Comparison of ENCODE assay signal across 8 cellular contexts in genomic region chr5:154857534-154858250, GRCh38. TPM values are rescaled to one million over a fixed set of nuclear protein-coding genes. Genes with fewer than 3 reads are reported as not detected.
DNase-seq lines count a peak whose midpoint lies in the region; ATAC-seq and TF ChIP-seq lines count a peak whose summit lies in the region.

No MANE protein-coding gene starts in this region.

- in situ Hi-C loops in GM13977 (cut with MboI; ENCODE audit: low pct_unique_long_range_greater_than_20kb, low sequenced_read_pairs, unreplicated experiment), result no loop called here

- H3K4me3 ChIP-seq in right cardiac atrium (ENCODE audit: low read length) (peak overlapping the region; percentile 88), vagina (peak overlapping the region; percentile 79 to 86)

- H3K27me3 ChIP-seq in right cardiac atrium (ENCODE audit: control insufficient read depth, insufficient read depth) (no peaks in the 10 kb centered on the region), vagina (no peaks in the 10 kb centered on the region)

- H3K36me3 ChIP-seq in vagina, result no peaks in the 10 kb centered on the region

- peak; percentile 61 for ATAC-seq in HG02852 (IDR thresholded peaks at IDR 0.05; ENCODE audit: unreplicated experiment)
- peak; percentile 90 to 91 for ATAC-seq in right cardiac atrium

- H3K27ac ChIP-seq in right cardiac atrium (ENCODE audit: low read length) (peak overlapping the region; percentile 97), vagina (peak overlapping the region; percentile 98)

- peak in 1 of 2 donors; percentile 59 for TF ChIP-seq POLR2A in vagina (IDR thresholded peaks at IDR 0.05)

- H3K9me3 ChIP-seq in right cardiac atrium (ENCODE audit: control insufficient read depth, low read length) (no peaks in the 10 kb centered on the region), vagina (no peaks in the 10 kb centered on the region)

- intact Hi-C loops in right cardiac atrium (cut with DNase I) (loop anchor here in 1 of 4 donors (5.0 kb wide), 1 partner anchor 100 kb away; the partner anchor contains the start of gene LARP1), vagina (cut with DNase I) (loop anchor here (2.0 kb wide), 1 partner anchor 103 kb away; the partner anchor contains the start of gene LARP1)

- peaks cover 4% of the 10 kb centered on the region for H3K4me1 ChIP-seq in right cardiac atrium (ENCODE audit: control insufficient read depth, insufficient read depth, low read length)
- H3K4me1 ChIP-seq in vagina, result peaks cover 45% of the 10 kb centered on the region

- under 1% methylated on average over 57 of the region's 57 CpGs for WGBS in right cardiac atrium

- DNase-seq in GM13977 (ENCODE audit: low spot score), result peak; percentile 88
- DNase-seq in NCI-H146 treated with DMSO at 0.1 percent for 48 hours (lab: John Stamatoyannopoulos, UW; ENCODE audit: unreplicated experiment), result peak; percentile 86
- DNase-seq in T-helper 2 cell, result peak; percentile 66 to 92 (median 87)
- DNase-seq in anterior cingulate cortex (lab: John Stamatoyannopoulos, UW), result peak; percentile 84 to 100 (median 94)
- peak; percentile 98 to 99 (median 98) for DNase-seq in right cardiac atrium
- peak; percentile 93 for DNase-seq in putamen (ENCODE audit: low spot score)
- peak in 1 of 2 donors; percentile 99 for DNase-seq in vagina (ENCODE audit: extremely low spot score in 2 of 2)

- peak; percentile 19 for TF ChIP-seq CTCF in GM13977 (IDR thresholded peaks at IDR 0.05; ENCODE audit: extremely low read depth, insufficient read depth, missing control alignments)
- no peak for TF ChIP-seq CTCF in vagina (IDR thresholded peaks at IDR 0.05)

RNA-seq across cellular contexts. Expression of gene CNOT8, which starts 0.7 kb away (rescaled TPM):
- total RNA-seq in right cardiac atrium (10 to 100 TPM; 22.7 to 28.9 (median 27.3) TPM), vagina (62.1 TPM)
- polyA plus RNA-seq in right cardiac atrium, result 19.6 TPM

RNA-seq across cellular contexts. Expression of gene FAXDC2, which starts 7.3 kb away (rescaled TPM):
- total RNA-seq in right cardiac atrium, result 10 to 100 TPM; 12.7 to 34.6 (median 29.2) TPM
- 23.0 TPM for polyA plus RNA-seq in right cardiac atrium
- total RNA-seq in vagina, result 35.4 TPM
